36 cellular contexts compared by ENCODE assay signal in the genomic region with DNA sequence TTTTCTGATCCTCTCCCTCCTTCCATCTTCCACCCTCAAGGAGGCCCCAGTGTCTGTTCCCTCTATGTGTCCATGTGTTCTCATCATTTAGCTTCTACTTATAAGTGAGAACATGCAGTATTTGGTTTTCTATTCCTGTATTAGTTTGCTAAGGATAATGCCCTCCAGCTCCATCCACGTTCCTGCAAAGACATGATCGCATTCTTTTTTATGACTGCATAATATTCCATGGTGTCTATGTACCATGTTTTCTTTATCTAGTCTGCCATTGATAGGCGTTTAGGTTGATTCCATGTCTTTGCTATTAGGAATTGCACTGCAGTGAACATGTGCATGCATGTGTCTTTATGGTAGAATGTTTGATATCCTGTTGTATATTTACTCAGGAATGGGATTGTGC.
"Had no signal": no experiment of that assay in that cellular context is flagged by ENCODE, and none has a peak within 500 bp of the region (broad histone marks: within the 10 kb centered on the region; RNA-seq: fewer than 3 reads in every experiment).

No MANE protein-coding gene starts in this region.

- H3K27me3 ChIP-seq: MG63 had no signal

- H3K36me3 ChIP-seq: MG63 had no signal

- DNase-seq: Karpas-422, Kasumi-1, MG63, MM.1S, MV-4-11, NCI-H1048, NCI-H1092, NCI-H1092 treated with DMSO at 0.1 percent for 48 hours, NCI-H1105, NCI-H1105 treated with DMSO at 0.1 percent for 48 hours, NCI-H1417, NCI-H1417 treated with DMSO at 0.1 percent for 48 hours, NCI-H1436, NCI-H1436 treated with DMSO at 0.1 percent for 48 hours, NCI-H146, NCI-H1694, NCI-H1694 treated with DMSO at 0.1 percent for 48 hours, NCI-H187, NCI-H187 treated with DMSO at 0.1 percent for 48 hours, NCI-H1930, NCI-H2029, NCI-H2029 treated with DMSO at 0.1 percent for 48 hours, NCI-H2081, NCI-H2081 treated with DMSO at 0.1 percent for 48 hours, NCI-H2107, NCI-H2171, NCI-H2171 treated with DMSO at 0.1 percent for 48 hours, NCI-H2227 treated with DMSO at 0.1 percent for 48 hours, NCI-H226, NCI-H345, NCI-H446, NCI-H446 treated with DMSO at 0.1 percent for 48 hours, NCI-H510A, NCI-H510A treated with DMSO at 0.1 percent for 48 hours, NCI-H524, NCI-H524 treated with DMSO at 0.1 percent for 48 hours had no signal

- H3K4me3 ChIP-seq: MG63 had no signal

- H3K9me3 ChIP-seq: MG63 had no signal
